ENCODE assay signal across 8 cellular contexts in genomic region chr14:100486025-100486828, GRCh38.
DNase-seq lines count a peak whose midpoint lies in the region; ATAC-seq, FAIRE-seq and TF ChIP-seq lines count a peak whose summit lies in the region.

No MANE protein-coding gene starts in this region.

- no peaks in the 10 kb centered on the region for H3K4me1 ChIP-seq in A549

- no peak for FAIRE-seq in A549 (lab: Jason Lieb, UNC)

- POLR2A ChIA-PET in A549 (lab: Yijun Ruan, JAX) = no interaction called here

- H3K36me3 Mint-ChIP-seq in progenitor cell of endocrine pancreas (ENCODE audit: insufficient read depth) = no peaks in the 10 kb centered on the region

- no peaks in the 10 kb centered on the region for H3K4me1 Mint-ChIP-seq in progenitor cell of endocrine pancreas (ENCODE audit: low read depth)

- H3K4me3 ChIP-seq in A549 = no peak overlapping the region

- no peak overlapping the region for H3K27ac ChIP-seq in A549

- TF ChIP-seq POLR2A in A549 (IDR thresholded peaks at IDR 0.05; ENCODE audit: low read length) = no peak

- H3K27ac Mint-ChIP-seq in progenitor cell of endocrine pancreas = no peak overlapping the region

- CTCF ChIA-PET in A549 (lab: Yijun Ruan, JAX) = interaction anchor here (1.3 to 3.4 kb wide), 2 partner anchors 10 to 46 kb away, joined by 3 to 12 read pairs; no protein-coding TSS in a partner anchor

- H3K4me3 Mint-ChIP-seq in progenitor cell of endocrine pancreas (ENCODE audit: low read depth) = no peak overlapping the region

- no peaks in the 10 kb centered on the region for H3K9me3 Mint-ChIP-seq in progenitor cell of endocrine pancreas (ENCODE audit: low read depth)

- H3K9me3 ChIP-seq in A549 = no peaks in the 10 kb centered on the region

- TF ChIP-seq CTCF in A549 (IDR thresholded peaks at IDR 0.05) (no peak), progenitor cell of endocrine pancreas (IDR thresholded peaks at IDR 0.05; ENCODE audit: unreplicated experiment) (no peak)

- TF ChIP-seq EP300 in A549 (IDR thresholded peaks at IDR 0.05) = no peak

- no peak for TF ChIP-seq RAD21 in A549 (conservative IDR thresholded peaks at IDR 0.05 in 1 of 2, IDR thresholded peaks at IDR 0.05 in 1 of 2)

- WGBS in A549 (ENCODE audit: missing lambda C conversion rate) = 70% methylated on average over 21 of the region's 21 CpGs

- H3K4me2 ChIP-seq in A549 = no peak overlapping the region

- ATAC-seq in A549 = peak; percentile 78 to 84; a peak in 4 of 6 replicates
- ATAC-seq in GM18519 (IDR thresholded peaks at IDR 0.05; ENCODE audit: low FRiP score, unreplicated experiment) = peak; percentile 37
- ATAC-seq in HG03108 (IDR thresholded peaks at IDR 0.05; ENCODE audit: unreplicated experiment) = peak; percentile 51
- no peak for ATAC-seq in GM21576 (IDR thresholded peaks at IDR 0.05; ENCODE audit: unreplicated experiment)

- H3K27me3 Mint-ChIP-seq in progenitor cell of endocrine pancreas = no peaks in the 10 kb centered on the region

- DNase-seq in A549 (ENCODE audit: low read depth in 1 of 2, low spot score in 1 of 2) (peak; percentile 35 to 53), NCI-H69 (lab: John Stamatoyannopoulos, UW) (peak; percentile 99), fibroblast of peridontal ligament (ENCODE audit: extremely low read depth) (peak; percentile 98), progenitor cell of endocrine pancreas (ENCODE audit: low spot score, unreplicated experiment) (peak; percentile 93)
- peak; percentile 10 for DNase-seq in activated CD8-positive, alpha-beta memory T cell treated with anti-CD3 and anti-CD28 coated beads, Interleukin-2, amount 50 U/mL, for 24 hours (ENCODE audit: extremely low read depth)

TF ChIP-seq in A549, 52 proteins besides CTCF, POLR2A, EP300 and RAD21:
- TF ChIP-seq EHMT2 (IDR thresholded peaks at IDR 0.05; ENCODE audit: low read depth) (peak; percentile 74), HDAC2 (IDR thresholded peaks at IDR 0.05) (no peak), REST (IDR thresholded peaks at IDR 0.05) (peak; percentile 98), NPAS2 (CRISPR knock-in tag; IDR thresholded peaks at IDR 0.05; ENCODE audit: borderline replicate concordance) (no peak), SMC3 (IDR thresholded peaks at IDR 0.05) (no peak), BHLHE40 (IDR thresholded peaks at IDR 0.05; ENCODE audit: low read depth, low read length) (no peak)

Comparison
In these comparisons a context has a peak if more than half of its experiments do, and no peak if none do; other contexts are left out.
1. DNase-seq: peak in every context shown above with its lines; median percentile 99 in NCI-H69; 98 in fibroblast of peridontal ligament; 93 in progenitor cell of endocrine pancreas; 44 in A549; 10 in activated CD8-positive, alpha-beta memory T cell treated with anti-CD3 and anti-CD28 coated beads, Interleukin-2, amount 50 U/mL, for 24 hours.